Comparison of ENCODE assay signal across 20 cellular contexts in genomic region chr7:107690611-107691010, GRCh38. TPM values are rescaled to one million over a fixed set of nuclear protein-coding genes. Genes with fewer than 3 reads are reported as not detected.
DNase-seq lines count a peak whose midpoint lies in the region; ATAC-seq and TF ChIP-seq lines count a peak whose summit lies in the region.
"Had no signal": no experiment of that assay in that cellular context is flagged by ENCODE, and none has a peak within 500 bp of the region (broad histone marks: within the 10 kb centered on the region; RNA-seq: fewer than 3 reads in every experiment).

No MANE protein-coding gene starts in this region.

- no peaks in the 10 kb centered on the region for H3K79me2 ChIP-seq in PC-9 (ENCODE audit: low read depth)

- POLR2A ChIA-PET in BJ (lab: Charles Lee) (no interaction called here), PC-9 (lab: Charles Lee; ENCODE audit: unreplicated experiment) (interaction anchor here (0.8 kb wide), 1 partner anchor 522 kb away, joined by 11 read pairs; no protein-coding TSS in a partner anchor)

- intact Hi-C loops in PC-9 (cut with micrococcal nuclease; ENCODE audit: unreplicated experiment): no loop called here

- H3K4me1 ChIP-seq in PC-9 (replicated peaks; ENCODE audit: insufficient read depth): no peaks in the 10 kb centered on the region

- no peak for DNase-seq in BJ (ENCODE audit: low read depth)
- peak; percentile 83 for DNase-seq in NCI-H82 treated with DMSO at 0.1 percent for 48 hours (lab: John Stamatoyannopoulos, UW; ENCODE audit: unreplicated experiment)
- peak; percentile 48 to 77 for DNase-seq in cardiac fibroblast (ENCODE audit: low read depth in 2 of 2)
- DNase-seq in iris pigment epithelial cell (ENCODE audit: low read depth): peak; percentile 48
- no peak for DNase-seq in PC-9
- no peak for DNase-seq in NCI-H1105 (lab: John Stamatoyannopoulos, UW)
- DNase-seq: activated CD4-positive, alpha-beta T cell treated with anti-CD3 and anti-CD28 coated beads, Interleukin-2, amount 50 U/mL, for 48 hours; activated naive CD4-positive, alpha-beta T cell treated with Interleukin-2 at 50 U/mL for 16 hours; DMS79; KBM-7; left colon; MV-4-11; NCI-H2029 treated with DMSO at 0.1 percent for 48 hours; NCI-H510A; SHP77 treated with DMSO at 0.1 percent for 48 hours had no signal

- no peaks in the 10 kb centered on the region for H4K20me1 ChIP-seq in PC-9 (ENCODE audit: insufficient read depth)

- no peaks in the 10 kb centered on the region for H3K27me3 ChIP-seq in BJ (ENCODE audit: control insufficient read depth, insufficient read depth, low read length)
- no peaks in the 10 kb centered on the region for H3K27me3 ChIP-seq in PC-9 (ENCODE audit: insufficient read depth, low read depth)
- H3K27me3 ChIP-seq: ascending aorta had no signal

- H3K4me2 ChIP-seq in PC-9: no peak overlapping the region

- no peaks in the 10 kb centered on the region; the same call in 1 of the 2 replicates for H3K9me2 ChIP-seq in PC-9 (ENCODE audit: insufficient read depth)

- H3K36me3 ChIP-seq in BJ (ENCODE audit: control insufficient read depth, insufficient read depth, low read length) (no peaks in the 10 kb centered on the region), PC-9 (ENCODE audit: low read depth) (no peaks in the 10 kb centered on the region)
- H3K36me3 ChIP-seq: ascending aorta, thoracic aorta had no signal

- TF ChIP-seq CTCF in BJ (IDR thresholded peaks at IDR 0.05; ENCODE audit: insufficient read depth, low read depth, low read length): 0 out of 2 replicates have a peak, but pooled peaks have one; percentile 26
- TF ChIP-seq CTCF in cardiac fibroblast (IDR thresholded peaks at IDR 0.05; ENCODE audit: low read depth, low read length): no peak
- TF ChIP-seq CTCF in PC-9 (conservative IDR thresholded peaks at IDR 0.05): no peak

- no peaks in the 10 kb centered on the region for H3F3A ChIP-seq in PC-9 (ENCODE audit: insufficient read depth, low read depth)

- CTCF ChIA-PET in BJ (lab: Yijun Ruan, JAX) (interaction anchor here (0.5 to 0.9 kb wide), 3 partner anchors 13 to 454 kb away, joined by 3 to 5 read pairs (median 3); no protein-coding TSS in a partner anchor), PC-9 (lab: Charles Lee) (no interaction called here)

- H2AFZ ChIP-seq in PC-9: no peak overlapping the region

- ATAC-seq in HG03095 (IDR thresholded peaks at IDR 0.05; ENCODE audit: unreplicated experiment) (no peak), GM19328 (IDR thresholded peaks at IDR 0.05; ENCODE audit: unreplicated experiment) (no peak)
- ATAC-seq: left colon had no signal

- no TSS peak for BruUV-seq in PC-9 (replicated peaks; lab: Mats Ljungman, UMichigan)

- H3K4me3 ChIP-seq in BJ (ENCODE audit: low read depth, low read length): no peak overlapping the region
- no peak overlapping the region for H3K4me3 ChIP-seq in cardiac fibroblast (replicated peaks in 1 of 2; ENCODE audit: low read depth in 2 of 2, low read length in 2 of 2)
- H3K4me3 ChIP-seq in PC-9: no peak overlapping the region
- H3K4me3 ChIP-seq: ascending aorta, coronary artery, thoracic aorta had no signal

- no peak overlapping the region for H3K27ac ChIP-seq in PC-9
- H3K27ac ChIP-seq: ascending aorta, coronary artery had no signal

- no peaks in the 10 kb centered on the region for H3K9me3 ChIP-seq in PC-9 (ENCODE audit: insufficient read depth, low read depth)
- H3K9me3 ChIP-seq: ascending aorta, thoracic aorta had no signal

RNA-seq across cellular contexts. Expression of gene SLC26A4, which starts 30.0 kb away (rescaled TPM):
- polyA plus RNA-seq in BJ (2011; rRNA removed): 0.12 and 0.25 TPM in 2 replicates
- polyA minus RNA-seq in BJ (2011; rRNA and poly(A)+ RNA removed): 0.15 and 0.47 TPM in 2 replicates
- 0.80 and 1.7 TPM in 2 replicates for total RNA-seq in PC-9 (2021)

RNA-seq across cellular contexts. Expression of gene CBLL1, which starts 53.3 kb away (rescaled TPM):
- 12.2 and 13.9 TPM in 2 replicates for polyA plus RNA-seq in BJ (2011; rRNA removed)
- 9.4 and 11.9 TPM in 2 replicates for polyA minus RNA-seq in BJ (2011; rRNA and poly(A)+ RNA removed)
- total RNA-seq in PC-9 (2021): 24.5 and 31.3 TPM in 2 replicates

Comparison
In these comparisons a context has a peak if more than half of its experiments do, and no peak if none do; other contexts are left out.
1. DNase-seq: peak in NCI-H82 treated with DMSO at 0.1 percent for 48 hours (single experiment), cardiac fibroblast (2 of 2) and iris pigment epithelial cell (single experiment); none in BJ (single experiment), PC-9 (0 of 2) and NCI-H1105 (single experiment).